Comparison of ENCODE assay signal across 8 cellular contexts in the genomic region with DNA sequence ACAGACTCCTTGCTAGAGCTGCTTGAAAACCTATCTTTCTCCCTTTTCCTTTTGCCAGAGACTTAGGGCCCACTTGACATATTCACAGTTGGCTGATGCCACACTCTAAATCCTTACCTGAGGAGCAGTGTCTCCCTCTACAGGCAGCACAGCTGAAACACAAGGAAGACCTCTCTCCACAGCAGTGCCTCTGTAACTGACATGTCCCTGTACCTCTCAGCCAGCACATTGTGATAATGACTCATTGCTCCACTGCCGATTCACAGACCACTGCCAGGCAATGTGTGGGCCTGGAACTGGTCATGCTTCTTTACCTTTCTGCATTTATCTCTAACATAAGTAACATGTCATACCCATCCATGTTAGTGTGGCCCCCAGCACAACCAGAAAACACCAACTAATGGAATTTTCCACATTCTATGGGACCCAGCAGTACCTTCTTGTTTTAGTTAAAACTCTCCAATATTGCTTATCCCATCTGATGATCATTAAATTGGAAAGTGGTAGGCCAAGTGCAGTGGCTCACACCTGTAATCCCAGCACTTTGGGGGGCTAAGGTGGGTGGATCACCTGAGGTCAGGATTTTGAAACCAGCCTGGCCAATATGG. TPM values are rescaled to one million over a fixed set of nuclear protein-coding genes. Genes with fewer than 3 reads are reported as not detected.
DNase-seq lines count a peak whose midpoint lies in the region; ATAC-seq, FAIRE-seq and TF ChIP-seq lines count a peak whose summit lies in the region.

No MANE protein-coding gene starts in this region.

- ATAC-seq in GM18867 (IDR thresholded peaks at IDR 0.05; ENCODE audit: unreplicated experiment) (peak; percentile 94), HG02981 (IDR thresholded peaks at IDR 0.05; ENCODE audit: unreplicated experiment) (peak; percentile 92)
- peak; percentile 76 for ATAC-seq in stimulated activated memory B cell treated with anti-CD40 and anti-IgM and Interleukin-4, amounts not matched to agents 10 μg/mL and 1 μg/mL and 100 μg/mL, for 72 hours

- peak; percentile 85 to 88 for TF ChIP-seq RAD21 in liver (IDR thresholded peaks at IDR 0.05)

- no peaks in the 10 kb centered on the region for H3K27me3 Mint-ChIP-seq in stimulated activated memory B cell treated with anti-CD40 and anti-IgM and Interleukin-4, amounts not matched to agents 10 μg/mL and 1 μg/mL and 100 μg/mL, for 72 hours

- H3K4me1 ChIP-seq in BE2C = peaks cover 3% of the 10 kb centered on the region; the same call in 1 of the 2 replicates
- peaks cover 0 to 28% (median 12%) of the 10 kb centered on the region in 4 donors for H3K4me1 ChIP-seq in liver (ENCODE audit: control insufficient read depth in 4 of 4, insufficient read depth in 4 of 4, low read length in 3 of 4)

- H3K4me3 ChIP-seq in BE2C (ENCODE audit: low read depth, low read length) (no peak overlapping the region), bronchial epithelial cell (ENCODE audit: low read depth, low read length) (no peak overlapping the region), liver (ENCODE audit: low read depth in 1 of 3, low read length in 3 of 3) (peak overlapping the region; percentile 31 to 76 (median 54))

- H3K4me3 Mint-ChIP-seq in stimulated activated memory B cell treated with anti-CD40 and anti-IgM and Interleukin-4, amounts not matched to agents 10 μg/mL and 1 μg/mL and 100 μg/mL, for 72 hours = no peak overlapping the region

- H3K27me3 ChIP-seq in BE2C (no peaks in the 10 kb centered on the region), bronchial epithelial cell (ENCODE audit: control insufficient read depth, insufficient read depth, low read length) (no peaks in the 10 kb centered on the region), liver (ENCODE audit: control insufficient read depth in 4 of 4, insufficient read depth in 4 of 4, low read length in 3 of 4) (no peaks in the 10 kb centered on the region)

- peak; percentile 96 for FAIRE-seq in bronchial epithelial cell (lab: Jason Lieb, UNC)

- H3K36me3 Mint-ChIP-seq in stimulated activated memory B cell treated with anti-CD40 and anti-IgM and Interleukin-4, amounts not matched to agents 10 μg/mL and 1 μg/mL and 100 μg/mL, for 72 hours = no peaks in the 10 kb centered on the region

- H3K9me3 Mint-ChIP-seq in stimulated activated memory B cell treated with anti-CD40 and anti-IgM and Interleukin-4, amounts not matched to agents 10 μg/mL and 1 μg/mL and 100 μg/mL, for 72 hours = no peaks in the 10 kb centered on the region

- peaks cover 19% of the 10 kb centered on the region for H3K4me1 Mint-ChIP-seq in stimulated activated memory B cell treated with anti-CD40 and anti-IgM and Interleukin-4, amounts not matched to agents 10 μg/mL and 1 μg/mL and 100 μg/mL, for 72 hours

- DNase-seq in BE2C (peak; percentile 79), NCI-H146 treated with DMSO at 0.1 percent for 48 hours (lab: John Stamatoyannopoulos, UW; ENCODE audit: unreplicated experiment) (peak; percentile 21), SW 1271 (lab: John Stamatoyannopoulos, UW) (peak; percentile 61 to 65), bronchial epithelial cell (ENCODE audit: low read depth) (peak; percentile 94)

- no peak overlapping the region for H3K27ac Mint-ChIP-seq in stimulated activated memory B cell treated with anti-CD40 and anti-IgM and Interleukin-4, amounts not matched to agents 10 μg/mL and 1 μg/mL and 100 μg/mL, for 72 hours

- H3K9ac ChIP-seq in liver (ENCODE audit: low read depth in 1 of 2, low read length in 2 of 2) = no peak overlapping the region

- 28% methylated on average over 1 of the region's 1 CpG for WGBS in liver

- TF ChIP-seq CTCF in BE2C (IDR thresholded peaks at IDR 0.05; ENCODE audit: low read depth, low read length) (peak; percentile 97), bronchial epithelial cell (IDR thresholded peaks at IDR 0.05; ENCODE audit: insufficient read depth, low read length, severe bottlenecking) (peak; percentile 81), liver (IDR thresholded peaks at IDR 0.05; ENCODE audit: low read depth, low read length, missing input control) (peak; percentile 66)

- H3K36me3 ChIP-seq in BE2C = no peaks in the 10 kb centered on the region
- no peaks in the 10 kb centered on the region for H3K36me3 ChIP-seq in bronchial epithelial cell (ENCODE audit: control insufficient read depth, insufficient read depth, low read length)
- no peaks in the 10 kb centered on the region for H3K36me3 ChIP-seq in liver (ENCODE audit: control insufficient read depth in 4 of 4, insufficient read depth in 3 of 4, low read depth in 1 of 4, low read length in 3 of 4)

- H3K9me3 ChIP-seq in BE2C (no peaks in the 10 kb centered on the region), liver (ENCODE audit: control insufficient read depth in 4 of 4, low read length in 3 of 4) (no peaks in the 10 kb centered on the region)

- peak overlapping the region; percentile 84 to 88 for H3K27ac ChIP-seq in liver (ENCODE audit: low read depth in 1 of 2, low read length in 2 of 2)

TF ChIP-seq in liver, 16 proteins besides CTCF, POLR2A, EP300 and RAD21:
- no peak for TF ChIP-seq TAF1 (conservative IDR thresholded peaks at IDR 0.05)
- TF ChIP-seq GABPA (IDR thresholded peaks at IDR 0.05 in 1 of 2, conservative IDR thresholded peaks at IDR 0.05 in 1 of 2) = no peak
- TF ChIP-seq, protein P1, sequence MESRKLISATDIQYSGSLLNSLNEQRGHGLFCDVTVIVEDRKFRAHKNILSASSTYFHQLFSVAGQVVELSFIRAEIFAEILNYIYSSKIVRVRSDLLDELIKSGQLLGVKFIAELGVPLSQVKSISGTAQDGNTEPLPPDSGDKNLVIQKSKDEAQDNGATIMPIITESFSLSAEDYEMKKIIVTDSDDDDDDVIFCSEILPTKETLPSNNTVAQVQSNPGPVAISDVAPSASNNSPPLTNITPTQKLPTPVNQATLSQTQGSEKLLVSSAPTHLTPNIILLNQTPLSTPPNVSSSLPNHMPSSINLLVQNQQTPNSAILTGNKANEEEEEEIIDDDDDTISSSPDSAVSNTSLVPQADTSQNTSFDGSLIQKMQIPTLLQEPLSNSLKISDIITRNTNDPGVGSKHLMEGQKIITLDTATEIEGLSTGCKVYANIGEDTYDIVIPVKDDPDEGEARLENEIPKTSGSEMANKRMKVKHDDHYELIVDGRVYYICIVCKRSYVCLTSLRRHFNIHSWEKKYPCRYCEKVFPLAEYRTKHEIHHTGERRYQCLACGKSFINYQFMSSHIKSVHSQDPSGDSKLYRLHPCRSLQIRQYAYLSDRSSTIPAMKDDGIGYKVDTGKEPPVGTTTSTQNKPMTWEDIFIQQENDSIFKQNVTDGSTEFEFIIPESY (IDR thresholded peaks at IDR 0.05) = no peak
- no peak for TF ChIP-seq RXRA (IDR thresholded peaks at IDR 0.05)
- TF ChIP-seq, protein P2, sequence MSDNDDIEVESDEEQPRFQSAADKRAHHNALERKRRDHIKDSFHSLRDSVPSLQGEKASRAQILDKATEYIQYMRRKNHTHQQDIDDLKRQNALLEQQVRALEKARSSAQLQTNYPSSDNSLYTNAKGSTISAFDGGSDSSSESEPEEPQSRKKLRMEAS (IDR thresholded peaks at IDR 0.05) = no peak
- no peak for TF ChIP-seq FOXA1 (IDR thresholded peaks at IDR 0.05)
- TF ChIP-seq HNF4G (IDR thresholded peaks at IDR 0.05) = no peak
- peak; percentile 9 to 25 for TF ChIP-seq HNF4A (conservative IDR thresholded peaks at IDR 0.05)
- TF ChIP-seq, protein P3, sequence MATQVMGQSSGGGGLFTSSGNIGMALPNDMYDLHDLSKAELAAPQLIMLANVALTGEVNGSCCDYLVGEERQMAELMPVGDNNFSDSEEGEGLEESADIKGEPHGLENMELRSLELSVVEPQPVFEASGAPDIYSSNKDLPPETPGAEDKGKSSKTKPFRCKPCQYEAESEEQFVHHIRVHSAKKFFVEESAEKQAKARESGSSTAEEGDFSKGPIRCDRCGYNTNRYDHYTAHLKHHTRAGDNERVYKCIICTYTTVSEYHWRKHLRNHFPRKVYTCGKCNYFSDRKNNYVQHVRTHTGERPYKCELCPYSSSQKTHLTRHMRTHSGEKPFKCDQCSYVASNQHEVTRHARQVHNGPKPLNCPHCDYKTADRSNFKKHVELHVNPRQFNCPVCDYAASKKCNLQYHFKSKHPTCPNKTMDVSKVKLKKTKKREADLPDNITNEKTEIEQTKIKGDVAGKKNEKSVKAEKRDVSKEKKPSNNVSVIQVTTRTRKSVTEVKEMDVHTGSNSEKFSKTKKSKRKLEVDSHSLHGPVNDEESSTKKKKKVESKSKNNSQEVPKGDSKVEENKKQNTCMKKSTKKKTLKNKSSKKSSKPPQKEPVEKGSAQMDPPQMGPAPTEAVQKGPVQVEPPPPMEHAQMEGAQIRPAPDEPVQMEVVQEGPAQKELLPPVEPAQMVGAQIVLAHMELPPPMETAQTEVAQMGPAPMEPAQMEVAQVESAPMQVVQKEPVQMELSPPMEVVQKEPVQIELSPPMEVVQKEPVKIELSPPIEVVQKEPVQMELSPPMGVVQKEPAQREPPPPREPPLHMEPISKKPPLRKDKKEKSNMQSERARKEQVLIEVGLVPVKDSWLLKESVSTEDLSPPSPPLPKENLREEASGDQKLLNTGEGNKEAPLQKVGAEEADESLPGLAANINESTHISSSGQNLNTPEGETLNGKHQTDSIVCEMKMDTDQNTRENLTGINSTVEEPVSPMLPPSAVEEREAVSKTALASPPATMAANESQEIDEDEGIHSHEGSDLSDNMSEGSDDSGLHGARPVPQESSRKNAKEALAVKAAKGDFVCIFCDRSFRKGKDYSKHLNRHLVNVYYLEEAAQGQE (IDR thresholded peaks at IDR 0.05) = no peak
- TF ChIP-seq EGR1 (IDR thresholded peaks at IDR 0.05; ENCODE audit: low read depth in 2 of 2) = no peak
- TF ChIP-seq, protein P4, sequence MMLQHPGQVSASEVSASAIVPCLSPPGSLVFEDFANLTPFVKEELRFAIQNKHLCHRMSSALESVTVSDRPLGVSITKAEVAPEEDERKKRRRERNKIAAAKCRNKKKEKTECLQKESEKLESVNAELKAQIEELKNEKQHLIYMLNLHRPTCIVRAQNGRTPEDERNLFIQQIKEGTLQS (IDR thresholded peaks at IDR 0.05) = no peak
- no peak for TF ChIP-seq SP1 (IDR thresholded peaks at IDR 0.05)
- TF ChIP-seq FOXA2 (IDR thresholded peaks at IDR 0.05) = no peak
- TF ChIP-seq JUND (IDR thresholded peaks at IDR 0.05) = peak in 1 of 2 donors; percentile 68
- TF ChIP-seq YY1 (IDR thresholded peaks at IDR 0.05) = peak; percentile 78
- TF ChIP-seq NR2F2 (IDR thresholded peaks at IDR 0.05) = no peak
TF ChIP-seq in liver: peak in this region for 3.

RNA-seq across cellular contexts. Expression of a gene that starts 56.5 kb away (rescaled TPM):
- polyA plus RNA-seq in BE2C (2012; ENCODE audit: insufficient read depth, insufficient read length, low read depth) = 19.1 TPM
- total RNA-seq in bronchial epithelial cell = 19.7 and 25.0 TPM in 2 replicates
- 10 to 100 TPM; 13.6 to 22.1 TPM for total RNA-seq in liver
- 1 to 10 TPM; 2.9 to 5.8 TPM for polyA plus RNA-seq in liver

Comparison
In these comparisons a context has a peak if more than half of its experiments do, and no peak if none do; other contexts are left out.
1. DNase-seq: peak in every context shown above with its lines; median percentile 94 in bronchial epithelial cell; 79 in BE2C; 63 in SW 1271; 21 in NCI-H146 treated with DMSO at 0.1 percent for 48 hours.
2. H3K4me3 ChIP-seq: peak in liver (3 of 3); none in BE2C (single experiment) and bronchial epithelial cell (single experiment).
3. Peak in every context shown above with its lines, with median percentiles within 50 percentile points of each other: CTCF ChIP-seq and ATAC-seq.